In the genomic region with DNA sequence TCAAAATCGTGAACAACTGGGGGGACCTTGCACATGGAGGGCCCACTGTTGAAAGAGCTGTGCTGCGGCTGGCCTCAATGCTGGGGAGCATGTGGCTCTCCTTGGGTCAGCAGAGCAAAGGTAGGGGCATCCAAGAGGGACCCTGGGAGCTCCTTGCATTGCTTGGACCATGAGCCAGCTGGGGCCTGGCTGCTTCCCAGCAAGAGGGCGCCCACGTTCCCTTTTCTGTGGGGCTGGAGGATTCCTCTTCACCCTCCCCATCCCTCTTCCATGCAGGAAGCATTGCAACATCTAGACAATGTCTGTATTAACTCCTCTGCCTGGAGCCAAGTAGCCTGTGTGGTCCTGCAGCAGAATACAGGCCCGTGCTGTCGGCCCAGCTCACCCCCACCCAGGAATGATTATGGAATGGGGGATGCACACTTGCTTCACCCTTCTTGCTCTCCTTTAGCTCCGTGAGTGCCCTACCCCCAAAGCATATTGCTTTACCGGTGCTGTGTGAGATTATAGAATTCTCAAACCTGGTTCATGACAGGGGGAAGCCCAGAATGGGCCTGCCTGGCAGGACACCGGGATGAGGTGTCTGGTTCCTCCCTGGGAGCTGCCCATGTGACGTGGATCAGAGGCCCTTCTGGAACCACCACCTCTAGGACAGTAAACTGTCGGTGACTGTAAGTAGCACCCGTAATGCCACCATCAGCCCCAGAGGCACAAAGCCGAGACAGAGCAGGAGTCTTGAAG, we compare ENCODE assay signal across 9 cellular contexts.
DNase-seq lines count a peak whose midpoint lies in the region; ATAC-seq lines count a peak whose summit lies in the region.
"Had no signal": no experiment of that assay in that cellular context is flagged by ENCODE, and none has a peak within 500 bp of the region (broad histone marks: within the 10 kb centered on the region; RNA-seq: fewer than 3 reads in every experiment).

No MANE protein-coding gene starts in this region.

- no peak overlapping the region for H3K23ac ChIP-seq in neuronal stem cell (ENCODE audit: low read depth, low read length, poor library complexity)

- H4K8ac ChIP-seq in neuronal stem cell (ENCODE audit: low read depth, low read length) = no peak overlapping the region

- H3K36me3 ChIP-seq in BLaER1 (no peaks in the 10 kb centered on the region), neuronal stem cell (replicated peaks in 1 of 2; ENCODE audit: control insufficient read depth in 2 of 2, insufficient read depth in 2 of 2, low read length in 2 of 2) (no peaks in the 10 kb centered on the region)

- H2BK120ac ChIP-seq in neuronal stem cell (ENCODE audit: low read depth, low read length) = no peak overlapping the region

- no peak overlapping the region for H2AK5ac ChIP-seq in neuronal stem cell (ENCODE audit: low read depth, low read length)

- H3K9me3 ChIP-seq in BLaER1 = peaks cover 11% of the 10 kb centered on the region
- H3K9me3 ChIP-seq in neuronal stem cell (replicated peaks in 1 of 2; ENCODE audit: control insufficient read depth in 2 of 2, insufficient read depth in 1 of 2, low read depth in 1 of 2, low read length in 2 of 2) = peaks cover 0 to 7% of the 10 kb centered on the region in 2 donors

- ATAC-seq in GM21360 (IDR thresholded peaks at IDR 0.05; ENCODE audit: unreplicated experiment) = no peak
- no peak for ATAC-seq in HG03521 (IDR thresholded peaks at IDR 0.05; ENCODE audit: unreplicated experiment)
- ATAC-seq in HG03571 (IDR thresholded peaks at IDR 0.05; ENCODE audit: unreplicated experiment) = no peak

- H3K4me2 ChIP-seq in BLaER1 = peak overlapping the region; percentile 60
- H3K4me2 ChIP-seq in neuronal stem cell (ENCODE audit: insufficient read depth, low read length, poor library complexity, severe bottlenecking) = no peak overlapping the region

- H3K79me1 ChIP-seq in neuronal stem cell (ENCODE audit: low read depth, low read length) = no peaks in the 10 kb centered on the region

- no peak overlapping the region for H2BK12ac ChIP-seq in neuronal stem cell (ENCODE audit: low read length)

- H4K20me1 ChIP-seq in BLaER1 = no peaks in the 10 kb centered on the region

- H3K27ac ChIP-seq in BLaER1 = no peak overlapping the region
- no peak overlapping the region for H3K27ac ChIP-seq in neuronal stem cell (replicated peaks; ENCODE audit: low read length)

- H3K4me3 ChIP-seq in BLaER1 (no peak overlapping the region), neuronal stem cell (ENCODE audit: low read length in 2 of 2) (no peak overlapping the region)

- WGBS in neuronal stem cell (ENCODE audit: extremely low coverage in 2 of 2, insufficient read length in 2 of 2, insufficient replicate concordance in 1 of 2), 2 donors = no CpG with 5 or more reads among the region's 13 CpGs

- peak overlapping the region; percentile 46 for H3K18ac ChIP-seq in neuronal stem cell (ENCODE audit: low read length)

- H3K9ac ChIP-seq in BLaER1 (no peak overlapping the region), neuronal stem cell (ENCODE audit: low read depth, low read length, poor library complexity) (no peak overlapping the region)

- H2BK5ac ChIP-seq in neuronal stem cell (ENCODE audit: low read length) = no peak overlapping the region

- H2BK15ac ChIP-seq in neuronal stem cell (ENCODE audit: low read length) = no peak overlapping the region

- H3K14ac ChIP-seq in neuronal stem cell (ENCODE audit: low read length) = no peak overlapping the region

- no peak overlapping the region for H4K91ac ChIP-seq in neuronal stem cell (ENCODE audit: low read depth, low read length, poor library complexity)

- H3K4me1 ChIP-seq in BLaER1 (peaks cover 18% of the 10 kb centered on the region), neuronal stem cell (ENCODE audit: control insufficient read depth in 2 of 2, insufficient read depth in 1 of 2, low read depth in 1 of 2, low read length in 2 of 2) (no peaks in the 10 kb centered on the region)

- H3K4ac ChIP-seq in neuronal stem cell (ENCODE audit: low read length) = no peak overlapping the region

- no peaks in the 10 kb centered on the region for H3K27me3 ChIP-seq in BLaER1
- H3K27me3 ChIP-seq in neuronal stem cell (ENCODE audit: control insufficient read depth in 3 of 3, insufficient read depth in 3 of 3, low read depth in 1 of 3, low read length in 3 of 3) = peaks cover 0 to 44% (median 0%) of the 10 kb centered on the region in 3 experiments

- DNase-seq in LHCN-M2 (ENCODE audit: low read depth) (peak; percentile 46), epidermal melanocyte (ENCODE audit: insufficient read length, low spot score) (peak; percentile 52), neuronal stem cell (ENCODE audit: low spot score) (no peak), NCI-H1694 (lab: John Stamatoyannopoulos, UW) (no peak)
- DNase-seq: activated effector memory CD4-positive, alpha-beta T cell treated with Interleukin-2 at 50 U/mL for 16 hours had no signal

- no peak overlapping the region for H2AFZ ChIP-seq in neuronal stem cell (ENCODE audit: low read length)

Comparison
In these comparisons a context has a peak if more than half of its experiments do, and no peak if none do; other contexts are left out.
1. DNase-seq: peak in LHCN-M2 (single experiment) and epidermal melanocyte (single experiment); none in neuronal stem cell (single experiment) and NCI-H1694 (single experiment).